ENCODE assay signal across 11 cellular contexts in genomic region chr3:122322095-122323075, GRCh38. TPM values are rescaled to one million over a fixed set of nuclear protein-coding genes. Genes with fewer than 3 reads are reported as not detected.
DNase-seq lines count a peak whose midpoint lies in the region; ATAC-seq and TF ChIP-seq lines count a peak whose summit lies in the region.
"Had no signal": no experiment of that assay in that cellular context is flagged by ENCODE, and none has a peak within 500 bp of the region (broad histone marks: within the 10 kb centered on the region; RNA-seq: fewer than 3 reads in every experiment).

No MANE protein-coding gene starts in this region.

- peak; percentile 52 for ATAC-seq in HG03045 (IDR thresholded peaks at IDR 0.05; ENCODE audit: unreplicated experiment)
- peak; percentile 97 for ATAC-seq in activated CD8-positive, alpha-beta T cell treated with anti-CD3 and anti-CD28 coated beads, Interleukin-2, amount 10 ng/mL, durations not matched to agents 7 days and 5 days
- ATAC-seq in stimulated activated naive CD8-positive, alpha-beta T cell treated with anti-CD3 and anti-CD28 coated beads, Interleukin-15, amount 100 ng/mL, for 72 hours = peak; percentile 99
- no peak for ATAC-seq in GM21528 (IDR thresholded peaks at IDR 0.05; ENCODE audit: low FRiP score, unreplicated experiment)

- H3K9me3 ChIP-seq in tibial artery = peaks cover 0 to 4% (median 0%) of the 10 kb centered on the region in 3 donors

- CTCF ChIA-PET in activated CD8-positive, alpha-beta T cell treated with anti-CD3 and anti-CD28 coated beads, Interleukin-2, amount 10 ng/mL, durations not matched to agents 7 days and 5 days (lab: Charles Lee) = interaction anchor here (0.6 to 2.1 kb wide), 12 partner anchors 9 to 221 kb away, joined by 3 to 16 read pairs (median 4); no protein-coding TSS in a partner anchor

- peaks cover 34% of the 10 kb centered on the region for H3K4me1 Mint-ChIP-seq in activated CD8-positive, alpha-beta T cell treated with anti-CD3 and anti-CD28 coated beads, Interleukin-2, amount 10 ng/mL, durations not matched to agents 7 days and 5 days (ENCODE audit: low read depth)
- H3K4me1 Mint-ChIP-seq in stimulated activated naive CD8-positive, alpha-beta T cell treated with anti-CD3 and anti-CD28 coated beads, Interleukin-15, amount 100 ng/mL, for 72 hours = peaks cover 35% of the 10 kb centered on the region

- DNase-seq in activated naive CD4-positive, alpha-beta T cell treated with Interleukin-2 at 50 U/mL for 16 hours = peak; percentile 10
- DNase-seq in activated naive CD4-positive, alpha-beta T cell (lab: John Stamatoyannopoulos, UW) = no peak
- peak; percentile 64 for DNase-seq in activated CD8-positive, alpha-beta T cell treated with anti-CD3 and anti-CD28 coated beads, Interleukin-2, amount 10 ng/mL, durations not matched to agents 7 days and 5 days
- DNase-seq in stimulated activated naive CD8-positive, alpha-beta T cell treated with anti-CD3 and anti-CD28 coated beads, Interleukin-15, amount 100 ng/mL, for 72 hours = peak; percentile 39 to 62
- no peak for DNase-seq in tibial artery
- DNase-seq in NCI-H1048 (lab: John Stamatoyannopoulos, UW) = no peak
- DNase-seq: GOT3, hippocampal formation, midbrain had no signal

- H3K27me3 ChIP-seq in tibial artery = no peaks in the 10 kb centered on the region

- H3K27ac Mint-ChIP-seq in activated CD8-positive, alpha-beta T cell treated with anti-CD3 and anti-CD28 coated beads, Interleukin-2, amount 10 ng/mL, durations not matched to agents 7 days and 5 days = peak overlapping the region; percentile 41
- peak overlapping the region in 1 of 2 donors; percentile 84 for H3K27ac Mint-ChIP-seq in stimulated activated naive CD8-positive, alpha-beta T cell treated with anti-CD3 and anti-CD28 coated beads, Interleukin-15, amount 100 ng/mL, for 72 hours

- intact Hi-C loops in tibial artery (cut with DNase I; ENCODE audit: low total_unique reads) = no loop called here

- no peak overlapping the region for H3K4me3 Mint-ChIP-seq in activated CD8-positive, alpha-beta T cell treated with anti-CD3 and anti-CD28 coated beads, Interleukin-2, amount 10 ng/mL, durations not matched to agents 7 days and 5 days
- H3K4me3 Mint-ChIP-seq in stimulated activated naive CD8-positive, alpha-beta T cell treated with anti-CD3 and anti-CD28 coated beads, Interleukin-15, amount 100 ng/mL, for 72 hours = peak overlapping the region; percentile 0 to 3

- no peaks in the 10 kb centered on the region for H3K36me3 Mint-ChIP-seq in activated CD8-positive, alpha-beta T cell treated with anti-CD3 and anti-CD28 coated beads, Interleukin-2, amount 10 ng/mL, durations not matched to agents 7 days and 5 days (ENCODE audit: low read depth)

- no peaks in the 10 kb centered on the region for H3K36me3 ChIP-seq in tibial artery

- H3K9me3 Mint-ChIP-seq in activated CD8-positive, alpha-beta T cell treated with anti-CD3 and anti-CD28 coated beads, Interleukin-2, amount 10 ng/mL, durations not matched to agents 7 days and 5 days (ENCODE audit: insufficient read depth) = peaks cover 18% of the 10 kb centered on the region
- H3K9me3 Mint-ChIP-seq in stimulated activated naive CD8-positive, alpha-beta T cell treated with anti-CD3 and anti-CD28 coated beads, Interleukin-15, amount 100 ng/mL, for 72 hours = peaks cover 4 to 14% of the 10 kb centered on the region in 2 donors

- no peak overlapping the region for H3K27ac ChIP-seq in tibial artery

- no peak for TF ChIP-seq CTCF in tibial artery (IDR thresholded peaks at IDR 0.05)

- H3K4me3 ChIP-seq in tibial artery = no peak overlapping the region

- peaks cover 10% of the 10 kb centered on the region for H3K27me3 Mint-ChIP-seq in activated CD8-positive, alpha-beta T cell treated with anti-CD3 and anti-CD28 coated beads, Interleukin-2, amount 10 ng/mL, durations not matched to agents 7 days and 5 days (ENCODE audit: low read depth)
- H3K27me3 Mint-ChIP-seq in stimulated activated naive CD8-positive, alpha-beta T cell treated with anti-CD3 and anti-CD28 coated beads, Interleukin-15, amount 100 ng/mL, for 72 hours = peaks cover 13% of the 10 kb centered on the region

- POLR2A ChIA-PET in activated CD8-positive, alpha-beta T cell treated with anti-CD3 and anti-CD28 coated beads, Interleukin-2, amount 10 ng/mL, durations not matched to agents 7 days and 5 days (lab: Charles Lee) = interaction anchor here (1.0 kb wide), 2 partner anchors 8 to 94 kb away, joined by 3 to 4 read pairs; partner anchors contain the start of gene WDR5B

- no peaks in the 10 kb centered on the region for H3K4me1 ChIP-seq in tibial artery

RNA-seq across cellular contexts. Expression of gene CSTA, which starts 2.7 kb away (rescaled TPM):
- total RNA-seq in activated CD8-positive, alpha-beta T cell treated with anti-CD3 and anti-CD28 coated beads, Interleukin-2, amount 10 ng/mL, durations not matched to agents 7 days and 5 days = not detected

Comparison
In these comparisons a context has a peak if more than half of its experiments do, and no peak if none do; other contexts are left out.
1. DNase-seq: peak in activated naive CD4-positive, alpha-beta T cell treated with Interleukin-2 at 50 U/mL for 16 hours (single experiment), activated CD8-positive, alpha-beta T cell treated with anti-CD3 and anti-CD28 coated beads, Interleukin-2, amount 10 ng/mL, durations not matched to agents 7 days and 5 days (single experiment) and stimulated activated naive CD8-positive, alpha-beta T cell treated with anti-CD3 and anti-CD28 coated beads, Interleukin-15, amount 100 ng/mL, for 72 hours (2 of 2); none in activated naive CD4-positive, alpha-beta T cell (0 of 4), tibial artery (0 of 2) and NCI-H1048 (single experiment).